ENCODE assay signal across 16 cellular contexts in genomic region chr12:68821357-68822188, GRCh38. TPM values are rescaled to one million over a fixed set of nuclear protein-coding genes. Genes with fewer than 3 reads are reported as not detected.
DNase-seq lines count a peak whose midpoint lies in the region; ATAC-seq and TF ChIP-seq lines count a peak whose summit lies in the region.
"Had no signal": no experiment of that assay in that cellular context is flagged by ENCODE, and none has a peak within 500 bp of the region (broad histone marks: within the 10 kb centered on the region; RNA-seq: fewer than 3 reads in every experiment).

No MANE protein-coding gene starts in this region.

- H3K27ac ChIP-seq in left lung (no peak overlapping the region), RWPE1 (no peak overlapping the region; the same call in 1 of the 2 replicates)
- H3K27ac ChIP-seq: KMS-11 had no signal

- peaks cover 69 to 86% of the 10 kb centered on the region in 2 donors for H3K36me3 Mint-ChIP-seq in CD14-positive monocyte
- H3K36me3 Mint-ChIP-seq in activated T-helper 1 cell treated with anti-CD3 and anti-CD28 coated beads, Interleukin-12 subunit alpha, Interleukin-12 subunit beta, Interleukin-2, Interleukin-4 antibody, amounts not matched to agents 30 ng/mL and 10 ng/mL and 1 ng/mL, durations not matched to agents 14 hours and 24 hours and 36 hours (ENCODE audit: low read depth): peaks cover 54% of the 10 kb centered on the region

- H3K27ac Mint-ChIP-seq in CD14-positive monocyte: peak overlapping the region in 4 of 7 donors; percentile 19 to 87 (median 68)
- H3K27ac Mint-ChIP-seq in activated T-helper 1 cell treated with anti-CD3 and anti-CD28 coated beads, Interleukin-12 subunit alpha, Interleukin-12 subunit beta, Interleukin-2, Interleukin-4 antibody, amounts not matched to agents 30 ng/mL and 10 ng/mL and 1 ng/mL, durations not matched to agents 14 hours and 24 hours and 36 hours: peak overlapping the region; percentile 37

- peaks cover 7% of the 10 kb centered on the region for H3K4me1 Mint-ChIP-seq in CD14-positive monocyte
- peaks cover 51% of the 10 kb centered on the region for H3K4me1 Mint-ChIP-seq in activated T-helper 1 cell treated with anti-CD3 and anti-CD28 coated beads, Interleukin-12 subunit alpha, Interleukin-12 subunit beta, Interleukin-2, Interleukin-4 antibody, amounts not matched to agents 30 ng/mL and 10 ng/mL and 1 ng/mL, durations not matched to agents 14 hours and 24 hours and 36 hours (ENCODE audit: low read depth)

- no peaks in the 10 kb centered on the region for H3K27me3 Mint-ChIP-seq in CD14-positive monocyte (ENCODE audit: low read depth in 3 of 3)
- no peaks in the 10 kb centered on the region for H3K27me3 Mint-ChIP-seq in activated T-helper 1 cell treated with anti-CD3 and anti-CD28 coated beads, Interleukin-12 subunit alpha, Interleukin-12 subunit beta, Interleukin-2, Interleukin-4 antibody, amounts not matched to agents 30 ng/mL and 10 ng/mL and 1 ng/mL, durations not matched to agents 14 hours and 24 hours and 36 hours (ENCODE audit: insufficient read depth)

- no peak overlapping the region for H3K4me3 ChIP-seq in left lung

- no peaks in the 10 kb centered on the region for H3K27me3 ChIP-seq in left lung

- intact Hi-C loops in CD14-positive monocyte (cut with micrococcal nuclease): loop anchor here in 1 of 2 donors (10.0 kb wide), 1 partner anchor 47 kb away; no protein-coding TSS in a partner anchor
- intact Hi-C loops in activated T-helper 1 cell treated with anti-CD3 and anti-CD28 coated beads, Interleukin-12 subunit alpha, Interleukin-12 subunit beta, Interleukin-2, Interleukin-4 antibody, amounts not matched to agents 30 ng/mL and 10 ng/mL and 1 ng/mL, durations not matched to agents 14 hours and 24 hours and 36 hours (cut with micrococcal nuclease): no loop called here
- intact Hi-C loops in left lung (cut with DNase I): no loop called here

- CTCF ChIA-PET in RWPE1 (lab: Yijun Ruan, JAX): interaction anchor here (1.2 kb wide), 1 partner anchor 9 kb away, joined by 4 read pairs; no protein-coding TSS in a partner anchor

- TF ChIP-seq POLR2A in GM18951 (IDR thresholded peaks at IDR 0.05; ENCODE audit: extremely low read depth, insufficient read depth, insufficient read length): peak; percentile 18

- POLR2A ChIA-PET in RWPE1 (lab: Yijun Ruan, JAX; ENCODE audit: low non-redundant PET): interaction anchor here (0.7 kb wide), 1 partner anchor 9 kb away, joined by 3 read pairs; no protein-coding TSS in a partner anchor

- peaks cover 0 to 11% of the 10 kb centered on the region in 2 donors for H3K4me1 ChIP-seq in left lung

- ATAC-seq in left lung: peak; percentile 12
- ATAC-seq in GM21737 (IDR thresholded peaks at IDR 0.05; ENCODE audit: unreplicated experiment): no peak
- ATAC-seq in HG03342 (IDR thresholded peaks at IDR 0.05; ENCODE audit: unreplicated experiment): no peak

- no peaks in the 10 kb centered on the region for H3K9me3 ChIP-seq in left lung

- in situ Hi-C loops in GM18951 (cut with MboI; ENCODE audit: low sequenced_read_pairs, unreplicated experiment): no loop called here

- H3K4me3 Mint-ChIP-seq in CD14-positive monocyte: no peak overlapping the region
- H3K4me3 Mint-ChIP-seq in activated T-helper 1 cell treated with anti-CD3 and anti-CD28 coated beads, Interleukin-12 subunit alpha, Interleukin-12 subunit beta, Interleukin-2, Interleukin-4 antibody, amounts not matched to agents 30 ng/mL and 10 ng/mL and 1 ng/mL, durations not matched to agents 14 hours and 24 hours and 36 hours: no peak overlapping the region

- TF ChIP-seq CTCF in CD14-positive monocyte (IDR thresholded peaks at IDR 0.05) (no peak), left lung (IDR thresholded peaks at IDR 0.05) (no peak), RWPE1 (conservative IDR thresholded peaks at IDR 0.05; ENCODE audit: low read depth) (no peak)

- no peak for DNase-seq in CD14-positive monocyte (ENCODE audit: low spot score)
- no peak for DNase-seq in activated T-helper 1 cell treated with anti-CD3 and anti-CD28 coated beads, Interleukin-12 subunit alpha, Interleukin-12 subunit beta, Interleukin-2, Interleukin-4 antibody, amounts not matched to agents 30 ng/mL and 10 ng/mL and 1 ng/mL, durations not matched to agents 14 hours and 24 hours and 36 hours (ENCODE audit: low spot score)
- DNase-seq in left lung: no peak
- no peak for DNase-seq in RWPE1 (ENCODE audit: low spot score)
- no peak for DNase-seq in Ammon's horn (ENCODE audit: low spot score)
- DNase-seq: activated CD4-positive, alpha-beta T cell treated with anti-CD3 and anti-CD28 coated beads, Interleukin-2, amount 50 U/mL, for 48 hours; glutamatergic neuron; NCI-H146; NCI-H510A treated with DMSO at 0.1 percent for 48 hours; retina; stimulated activated CD4-positive, alpha-beta T cell treated with anti-CD3 and anti-CD28 coated beads, Interleukin-1b, Interleukin-23, amount 100 ng/mL, for 48 hours; stimulated activated CD8-positive, alpha-beta memory T cell treated with anti-CD3 and anti-CD28 coated beads, Interleukin-4, amount 100 ng/mL, for 48 hours had no signal

- H3K9me3 Mint-ChIP-seq in CD14-positive monocyte: peaks cover 0 to 3% (median 0%) of the 10 kb centered on the region in 7 donors
- no peaks in the 10 kb centered on the region for H3K9me3 Mint-ChIP-seq in activated T-helper 1 cell treated with anti-CD3 and anti-CD28 coated beads, Interleukin-12 subunit alpha, Interleukin-12 subunit beta, Interleukin-2, Interleukin-4 antibody, amounts not matched to agents 30 ng/mL and 10 ng/mL and 1 ng/mL, durations not matched to agents 14 hours and 24 hours and 36 hours

- peaks cover 0 to 100% of the 10 kb centered on the region in 2 donors for H3K36me3 ChIP-seq in left lung

RNA-seq across cellular contexts. Expression of gene MDM2, which starts 13.6 kb away (rescaled TPM):
- 10 to 100 TPM; 27.6 to 39.9 TPM for polyA plus RNA-seq in CD14-positive monocyte
- 279 and 303 TPM in 2 replicates for total RNA-seq in activated T-helper 1 cell treated with anti-CD3 and anti-CD28 coated beads, Interleukin-12 subunit alpha, Interleukin-12 subunit beta, Interleukin-2, Interleukin-4 antibody, amounts not matched to agents 30 ng/mL and 10 ng/mL and 1 ng/mL, durations not matched to agents 14 hours and 24 hours and 36 hours
- total RNA-seq in left lung: 100 to 1,000 TPM; 136 to 174 TPM
